Comparison of ENCODE assay signal across 15 cellular contexts in the genomic region with DNA sequence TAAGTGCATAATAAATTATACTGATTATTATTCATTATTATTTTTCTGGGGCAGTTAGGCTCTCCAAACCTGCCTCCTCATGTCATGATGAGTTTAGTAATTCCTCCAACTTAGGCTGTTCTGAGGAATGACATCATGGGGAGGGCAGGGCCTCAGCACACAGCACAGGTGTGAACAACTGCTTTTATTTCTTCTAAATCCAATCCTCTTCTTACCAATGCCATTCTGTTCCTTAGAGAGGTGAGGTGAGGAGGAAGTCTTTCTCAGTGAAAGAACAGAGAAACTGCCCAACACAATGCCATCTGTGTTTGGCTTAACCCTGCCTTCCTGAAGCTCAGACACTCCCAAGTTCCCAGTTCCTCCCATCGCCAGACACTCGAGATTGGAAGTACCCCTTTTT. TPM values are rescaled to one million over a fixed set of nuclear protein-coding genes. Genes with fewer than 3 reads are reported as not detected.
DNase-seq lines count a peak whose midpoint lies in the region; ATAC-seq, FAIRE-seq and TF ChIP-seq lines count a peak whose summit lies in the region.
"Had no signal": no experiment of that assay in that cellular context is flagged by ENCODE, and none has a peak within 500 bp of the region (broad histone marks: within the 10 kb centered on the region; RNA-seq: fewer than 3 reads in every experiment).

No MANE protein-coding gene starts in this region.

- no peak overlapping the region for H4K5ac ChIP-seq in H1 (ENCODE audit: insufficient read length, low read depth, low read length)

- H3K56ac ChIP-seq in H1 (replicated peaks; ENCODE audit: insufficient read length, low read depth, low read length), result no peak overlapping the region

- H2BK5ac ChIP-seq in H1 (ENCODE audit: low read depth, low read length), result no peak overlapping the region

- no peak overlapping the region for H3K4me3 Mint-ChIP-seq in activated B cell treated with CpG ODN at 0.5 μM for 24 hours
- H3K4me3 Mint-ChIP-seq: activated T-helper 1 cell treated with anti-CD3 and anti-CD28 coated beads, Interleukin-12 subunit alpha, Interleukin-12 subunit beta, Interleukin-2, Interleukin-4 antibody, amounts not matched to agents 30 ng/mL and 10 ng/mL and 1 ng/mL, durations not matched to agents 14 hours and 24 hours and 36 hours; CD4-positive, alpha-beta memory T cell; stimulated activated memory B cell treated with anti-CD40 and anti-IgM and Interleukin-4, amounts not matched to agents 10 μg/mL and 1 μg/mL and 100 μg/mL, for 72 hours had no signal

- no peaks in the 10 kb centered on the region for H3K9me3 Mint-ChIP-seq in activated B cell treated with CpG ODN at 0.5 μM for 24 hours
- H3K9me3 Mint-ChIP-seq: activated T-helper 1 cell treated with anti-CD3 and anti-CD28 coated beads, Interleukin-12 subunit alpha, Interleukin-12 subunit beta, Interleukin-2, Interleukin-4 antibody, amounts not matched to agents 30 ng/mL and 10 ng/mL and 1 ng/mL, durations not matched to agents 14 hours and 24 hours and 36 hours; CD4-positive, alpha-beta memory T cell; stimulated activated memory B cell treated with anti-CD40 and anti-IgM and Interleukin-4, amounts not matched to agents 10 μg/mL and 1 μg/mL and 100 μg/mL, for 72 hours had no signal

- peak overlapping the region; percentile 65; the same call in 1 of the 2 replicates for H2BK15ac ChIP-seq in H1 (ENCODE audit: low read length)

- H3K4me3 ChIP-seq in H1 (ENCODE audit: extremely low read depth in 1 of 4, insufficient read depth in 2 of 4, low read depth in 3 of 4, low read length in 4 of 4), result no peak overlapping the region
- H3K4me3 ChIP-seq in thyroid gland (replicated peaks in 1 of 3), result no peak overlapping the region
- H3K4me3 ChIP-seq in pancreas, result no peak overlapping the region
- H3K4me3 ChIP-seq in OCI-LY7 (ENCODE audit: low read depth, low read length, poor library complexity, severe bottlenecking), result no peak overlapping the region
- H3K4me3 ChIP-seq: body of pancreas had no signal

- H3K27ac ChIP-seq in H1 (ENCODE audit: low read depth, low read length) (no peak overlapping the region), thyroid gland (peak overlapping the region; percentile 74 to 95 (median 92)), pancreas (no peak overlapping the region), OCI-LY7 (ENCODE audit: low read depth, low read length, poor library complexity, severe bottlenecking) (no peak overlapping the region)
- H3K27ac ChIP-seq: body of pancreas had no signal

- peaks cover 16% of the 10 kb centered on the region for H3K36me3 Mint-ChIP-seq in activated B cell treated with CpG ODN at 0.5 μM for 24 hours (ENCODE audit: low read depth)

- TF ChIP-seq CTCF in activated B cell treated with CpG ODN at 0.5 μM for 24 hours (IDR thresholded peaks at IDR 0.05) (no peak), H1 (IDR thresholded peaks at IDR 0.05; ENCODE audit: control extremely low read depth in 1 of 3, insufficient read depth in 1 of 3, low read depth in 1 of 3, low read length in 3 of 3) (no peak), thyroid gland (IDR thresholded peaks at IDR 0.05) (no peak), pancreas (IDR thresholded peaks at IDR 0.05) (no peak), OCI-LY7 (conservative IDR thresholded peaks at IDR 0.05; ENCODE audit: low read length) (no peak)

- H3K9me2 ChIP-seq in OCI-LY7 (ENCODE audit: insufficient read depth, low read length), result no peaks in the 10 kb centered on the region

- H2BK12ac ChIP-seq in H1 (ENCODE audit: low read depth, low read length), result no peak overlapping the region

- H4K8ac ChIP-seq in H1 (ENCODE audit: extremely low read depth, insufficient read depth, low read length), result no peak overlapping the region

- POLR2A ChIA-PET in activated B cell treated with CpG ODN at 0.5 μM for 24 hours (lab: Charles Lee), result no interaction called here
- POLR2A ChIA-PET in H1 (lab: Charles Lee; ENCODE audit: partially characterized antibody), result interaction anchor here (1.0 to 2.2 kb wide), 4 partner anchors 10 to 72 kb away, joined by 3 to 7 read pairs (median 4); no protein-coding TSS in a partner anchor
- POLR2A ChIA-PET in OCI-LY7 (lab: Charles Lee), result no interaction called here

- no peaks in the 10 kb centered on the region for H3K4me1 Mint-ChIP-seq in activated B cell treated with CpG ODN at 0.5 μM for 24 hours
- H3K4me1 Mint-ChIP-seq: stimulated activated memory B cell treated with anti-CD40 and anti-IgM and Interleukin-4, amounts not matched to agents 10 μg/mL and 1 μg/mL and 100 μg/mL, for 72 hours had no signal

- DNase-seq in activated B cell treated with CpG ODN at 0.5 μM for 24 hours, result no peak
- DNase-seq in H1 (ENCODE audit: low read depth in 1 of 2, low spot score in 2 of 2), result no peak
- DNase-seq in myocyte (ENCODE audit: low read depth), result peak; percentile 21
- no peak for DNase-seq in thyroid gland
- no peak for DNase-seq in pancreas
- no peak for DNase-seq in OCI-LY7 (ENCODE audit: low spot score)
- no peak for DNase-seq in stimulated activated CD4-positive, alpha-beta T cell treated with anti-CD3 and anti-CD28 coated beads, Interleukin-2, amount 100 ng/mL, for 48 hours
- DNase-seq: activated CD4-positive, alpha-beta T cell treated with anti-CD3 and anti-CD28 coated beads, Interleukin-2, amount 50 U/mL, for 1 hour; body of pancreas; CD4-positive, alpha-beta memory T cell; NCI-H1417 treated with DMSO at 0.1 percent for 48 hours had no signal

- H3K36me3 ChIP-seq in H1 (ENCODE audit: control insufficient read depth in 2 of 4, insufficient read depth in 4 of 4, low read length in 3 of 4) (no peaks in the 10 kb centered on the region), thyroid gland (peaks cover 0 to 6% of the 10 kb centered on the region in 2 donors), pancreas (no peaks in the 10 kb centered on the region), OCI-LY7 (ENCODE audit: insufficient read depth, low read length) (no peaks in the 10 kb centered on the region)

- H3K27me3 ChIP-seq in H1 (replicated peaks in 1 of 4; ENCODE audit: control insufficient read depth in 3 of 4, extremely low read depth in 1 of 4, insufficient read depth in 3 of 4, low read length in 3 of 4), result no peaks in the 10 kb centered on the region
- H3K27me3 ChIP-seq in thyroid gland, result no peaks in the 10 kb centered on the region
- no peaks in the 10 kb centered on the region for H3K27me3 ChIP-seq in pancreas
- H3K27me3 ChIP-seq: body of pancreas had no signal

- CTCF ChIA-PET in activated B cell treated with CpG ODN at 0.5 μM for 24 hours (lab: Charles Lee), result interaction anchor here (1.4 kb wide), 1 partner anchor 23 kb away, joined by 3 read pairs; no protein-coding TSS in a partner anchor
- CTCF ChIA-PET in H1 (lab: Charles Lee; ENCODE audit: partially characterized antibody), result interaction anchor here (1.0 to 56.1 kb wide), 6 partner anchors 9 to 122 kb away, joined by 3 to 1807 read pairs (median 434); a partner anchor contains a TSS
- CTCF ChIA-PET in OCI-LY7 (lab: Charles Lee; ENCODE audit: unreplicated experiment), result no interaction called here

- H3K23me2 ChIP-seq in H1 (ENCODE audit: low read depth, low read length), result no peaks in the 10 kb centered on the region

- no peak for TF ChIP-seq POLR2A in H1 (IDR thresholded peaks at IDR 0.05; ENCODE audit: control extremely low read depth in 1 of 2, low read depth in 2 of 2, low read length in 2 of 2)
- no peak for TF ChIP-seq POLR2A in thyroid gland (IDR thresholded peaks at IDR 0.05)

- 93% methylated on average over 2 of the region's 2 CpGs; no CpG with 5 or more reads in 1 of the 2 experiments for WGBS in H1 (ENCODE audit: extremely low coverage in 1 of 2, insufficient coverage in 1 of 2, insufficient read length in 1 of 2, insufficient replicate concordance in 2 of 2, low coverage in 1 of 2, low lambda C conversion rate in 2 of 2, missing lambda C conversion rate in 1 of 2), 2 experiments
- WGBS in thyroid gland, 2 donors, result 6 to 38% methylated on average over 2 of the region's 2 CpGs
- 43 to 55% methylated on average over 2 of the region's 2 CpGs for WGBS in pancreas, 2 donors

- no peak overlapping the region for H4K91ac ChIP-seq in H1 (replicated peaks; ENCODE audit: insufficient read length, low read length)

- H2BK120ac ChIP-seq in H1 (replicated peaks; ENCODE audit: low read depth, low read length), result no peak overlapping the region

- no peak for FAIRE-seq in H1 (lab: Jason Lieb, UNC)
- no peak for FAIRE-seq in pancreas (lab: Jason Lieb, UNC)
- FAIRE-seq: endometrium had no signal

- peak overlapping the region; percentile 63 for H3K27ac Mint-ChIP-seq in activated B cell treated with CpG ODN at 0.5 μM for 24 hours
- H3K27ac Mint-ChIP-seq: activated T-helper 1 cell treated with anti-CD3 and anti-CD28 coated beads, Interleukin-12 subunit alpha, Interleukin-12 subunit beta, Interleukin-2, Interleukin-4 antibody, amounts not matched to agents 30 ng/mL and 10 ng/mL and 1 ng/mL, durations not matched to agents 14 hours and 24 hours and 36 hours; stimulated activated memory B cell treated with anti-CD40 and anti-IgM and Interleukin-4, amounts not matched to agents 10 μg/mL and 1 μg/mL and 100 μg/mL, for 72 hours had no signal

- no peak overlapping the region for H3K4me2 ChIP-seq in H1 (ENCODE audit: insufficient read depth in 1 of 2, low read depth in 2 of 2, low read length in 2 of 2)
- no peak overlapping the region for H3K4me2 ChIP-seq in OCI-LY7 (ENCODE audit: low read length)

- H3K9me3 ChIP-seq in H1 (ENCODE audit: insufficient read depth in 2 of 2, low read depth in 1 of 2, low read length in 1 of 2) (no peaks in the 10 kb centered on the region), thyroid gland (no peaks in the 10 kb centered on the region), pancreas (no peaks in the 10 kb centered on the region), OCI-LY7 (ENCODE audit: low read length) (no peaks in the 10 kb centered on the region)
- H3K9me3 ChIP-seq: body of pancreas had no signal

- no peak for ATAC-seq in activated B cell treated with CpG ODN at 0.5 μM for 24 hours (ENCODE audit: low read depth)
- no peak for ATAC-seq in pancreas
- ATAC-seq: body of pancreas; Panc1; stimulated activated memory B cell treated with anti-CD40 and anti-IgM and Interleukin-4, amounts not matched to agents 10 μg/mL and 1 μg/mL and 100 μg/mL, for 72 hours had no signal

- intact Hi-C loops in activated B cell treated with CpG ODN at 0.5 μM for 24 hours (cut with micrococcal nuclease) (no loop called here), thyroid gland (cut with DNase I) (no loop called here), pancreas (cut with DNase I) (loop anchor here in 1 of 3 donors (10.0 kb wide), 1 partner anchor 111 kb away; no protein-coding TSS in a partner anchor), OCI-LY7 (cut with micrococcal nuclease; ENCODE audit: unreplicated experiment) (no loop called here)

- no peak overlapping the region for H3K14ac ChIP-seq in H1 (ENCODE audit: insufficient read length)

- TF ChIP-seq EP300 in H1 (IDR thresholded peaks at IDR 0.05; ENCODE audit: borderline replicate concordance in 1 of 2, low read depth in 2 of 2, low read length in 2 of 2), result no peak

- no peak overlapping the region for H2AK5ac ChIP-seq in H1 (ENCODE audit: low read depth, low read length)

- no peak overlapping the region for H3K23ac ChIP-seq in H1 (ENCODE audit: insufficient read length)

- no peak overlapping the region for H2AFZ ChIP-seq in H1 (ENCODE audit: low read length)
- H2AFZ ChIP-seq in OCI-LY7 (ENCODE audit: low read length), result no peak overlapping the region

- H3K4ac ChIP-seq in H1 (replicated peaks; ENCODE audit: insufficient read length, low read depth, low read length), result no peak overlapping the region

- 0 out of 2 replicates have a peak overlapping the region, but pooled peaks have one; percentile 57 for H2BK20ac ChIP-seq in H1 (ENCODE audit: low read length)

- TF ChIP-seq RAD21 in H1 (IDR thresholded peaks at IDR 0.05 in 1 of 2, conservative IDR thresholded peaks at IDR 0.05 in 1 of 2; ENCODE audit: low read depth in 2 of 2, low read length in 2 of 2), result no peak

- peaks cover 12 to 29% (median 20%) of the 10 kb centered on the region in 4 experiments for H3K4me1 ChIP-seq in H1 (replicated peaks in 1 of 4; ENCODE audit: control insufficient read depth in 3 of 4, insufficient read depth in 4 of 4, low read length in 3 of 4)
- H3K4me1 ChIP-seq in thyroid gland, result peaks cover 39 to 57% of the 10 kb centered on the region in 2 donors
- H3K4me1 ChIP-seq in pancreas, result peaks cover 0 to 4% (median 4%) of the 10 kb centered on the region in 3 donors
- H3K4me1 ChIP-seq in OCI-LY7 (ENCODE audit: insufficient read depth, low read length, poor library complexity, severe bottlenecking), result peaks cover 6% of the 10 kb centered on the region

- H3K18ac ChIP-seq in H1 (ENCODE audit: extremely low read depth, low read length), result no peak overlapping the region

- BruUV-seq in OCI-LY7 (replicated peaks; lab: Mats Ljungman, UMichigan), result no TSS peak

- no peak overlapping the region for H3K9ac ChIP-seq in H1 (replicated peaks in 1 of 4; ENCODE audit: extremely low read depth in 1 of 4, low read depth in 3 of 4, low read length in 3 of 4)

- H4K20me1 ChIP-seq in H1 (replicated peaks in 1 of 2; ENCODE audit: control insufficient read depth in 1 of 2, insufficient read depth in 2 of 2, low read length in 2 of 2) (peaks cover 1 to 9% of the 10 kb centered on the region in 2 experiments), OCI-LY7 (ENCODE audit: insufficient read depth, low read length) (no peaks in the 10 kb centered on the region)

- H3K79me2 ChIP-seq in H1 (ENCODE audit: control insufficient read depth in 1 of 2, insufficient read depth in 2 of 2, low read length in 2 of 2) (no peaks in the 10 kb centered on the region), OCI-LY7 (ENCODE audit: insufficient read depth, low read depth, low read length) (no peaks in the 10 kb centered on the region)

- H3K27me3 Mint-ChIP-seq in activated B cell treated with CpG ODN at 0.5 μM for 24 hours, result no peaks in the 10 kb centered on the region
- H3K27me3 Mint-ChIP-seq: CD4-positive, alpha-beta memory T cell; stimulated activated memory B cell treated with anti-CD40 and anti-IgM and Interleukin-4, amounts not matched to agents 10 μg/mL and 1 μg/mL and 100 μg/mL, for 72 hours had no signal

- H3K79me1 ChIP-seq in H1 (ENCODE audit: low read depth, low read length), result peaks cover 2% of the 10 kb centered on the region; the same call in 1 of the 2 replicates

RNA-seq across cellular contexts. Expression of a gene that starts 45.4 kb away (rescaled TPM):
- 136 and 137 TPM in 2 replicates for total RNA-seq in activated B cell treated with CpG ODN at 0.5 μM for 24 hours
- total RNA-seq in H1 (2021; fragmentation: NEBNext Ultra II Directional; extraction: Animal tissue kit (Norgen Biotek cat#: 25700)), result 78.9 and 86.6 TPM in 2 replicates
- polyA plus RNA-seq in H1 (2011; rRNA removed), result 32.1 and 44.3 TPM in 2 replicates
- 26.2 TPM for polyA plus RNA-seq in H1 (2011; cell fraction: cytosol; rRNA removed)
- 60.6 TPM for polyA plus RNA-seq in H1 (2011; cell fraction: nucleus; rRNA removed)
- polyA plus RNA-seq in H1 (2012, experiment 1 of 2), result 42.0 to 51.1 TPM (median 44.6 TPM) in 4 replicates
- polyA plus RNA-seq in H1 (2012, experiment 2 of 2), result 36.9 TPM
- 43.5 TPM for polyA plus RNA-seq in H1 (2013, experiment 1 of 2)
- polyA plus RNA-seq in H1 (2013, experiment 2 of 2), result 43.4 TPM
- polyA minus RNA-seq in H1 (2011; rRNA and poly(A)+ RNA removed), result 32.2 and 35.0 TPM in 2 replicates
- polyA minus RNA-seq in H1 (2011; cell fraction: cytosol; rRNA and poly(A)+ RNA removed), result 28.4 TPM
- polyA minus RNA-seq in H1 (2011; cell fraction: nucleus; rRNA and poly(A)+ RNA removed), result 26.5 TPM
- 17.3 and 18.2 TPM in 2 replicates for total RNA-seq in myocyte
- polyA plus RNA-seq in myocyte (2012), result 65.6 TPM
- total RNA-seq in thyroid gland, result 10 to 100 TPM; 38.3 to 47.7 (median 46.7) TPM
- 10 to 100 TPM; 42.2 to 83.2 (median 54.5) TPM for total RNA-seq in pancreas
- 10 to 100 TPM; 13.5 to 16.1 TPM for polyA plus RNA-seq in pancreas
- 25.1 and 26.9 TPM in 2 replicates for total RNA-seq in OCI-LY7 (2014; rRNA removed; shearing (Covaris generic))
- 106 and 110 TPM in 2 replicates for total RNA-seq in OCI-LY7 (2022)

Comparison
In these comparisons a context has a peak if more than half of its experiments do, and no peak if none do; other contexts are left out.
1. H3K27ac ChIP-seq: peak in thyroid gland (3 of 3); none in H1 (single experiment), pancreas (0 of 4) and OCI-LY7 (single experiment).